In the genomic region with DNA sequence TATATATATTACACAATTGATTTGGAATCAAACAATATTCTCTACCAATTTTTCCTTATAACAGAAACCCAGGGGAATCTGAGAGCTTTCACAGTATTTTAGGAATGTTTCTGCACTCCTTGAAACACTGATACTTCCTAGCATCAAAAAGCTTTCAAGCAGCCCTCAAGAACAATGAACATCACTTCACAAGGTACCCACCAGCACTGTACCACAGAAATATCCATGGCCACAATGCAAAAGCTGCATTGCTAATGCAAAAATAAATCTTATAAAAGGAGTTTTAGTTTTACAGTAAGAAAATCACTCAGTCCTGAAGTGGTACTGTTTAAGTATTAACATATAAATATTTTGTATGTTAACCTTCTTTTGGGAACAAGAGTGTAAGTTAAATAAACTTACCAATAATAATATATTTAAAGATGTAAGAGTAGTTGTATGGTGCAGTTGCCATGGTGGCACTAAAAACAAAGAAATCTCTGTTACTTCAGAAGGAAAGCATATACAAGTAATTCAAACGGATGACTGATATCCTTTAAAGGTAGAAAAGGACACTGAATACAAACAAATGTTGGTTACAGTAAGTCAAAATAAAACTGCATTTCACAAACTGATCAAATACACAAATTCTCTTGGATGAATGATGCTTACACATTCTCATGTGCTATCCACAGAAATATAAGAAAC, we compare ENCODE assay signal across 1 cellular context.
TF ChIP-seq lines count a peak whose summit lies in the region.

No MANE protein-coding gene starts in this region.

TF ChIP-seq in K562, 482 proteins besides CTCF, POLR2A, EP300 and RAD21:
- TF ChIP-seq SPI1 (IDR thresholded peaks at IDR 0.05; ENCODE audit: borderline replicate concordance, low read depth, low read length) (no peak), RFX1 (IDR thresholded peaks at IDR 0.05) (peak; percentile 41; the same call in 1 of the 2 replicates), E2F3 (CRISPR knock-in tag; IDR thresholded peaks at IDR 0.05) (no peak), SP2 (IDR thresholded peaks at IDR 0.05; ENCODE audit: extremely low read depth, low read depth, low read length, poor library complexity, severe bottlenecking) (no peak)
